ENCODE assay signal across 11 cellular contexts in genomic region chr2:20182241-20182931, GRCh38. TPM values are rescaled to one million over a fixed set of nuclear protein-coding genes. Genes with fewer than 3 reads are reported as not detected.
DNase-seq lines count a peak whose midpoint lies in the region; ATAC-seq and TF ChIP-seq lines count a peak whose summit lies in the region.
"Had no signal": no experiment of that assay in that cellular context is flagged by ENCODE, and none has a peak within 500 bp of the region (broad histone marks: within the 10 kb centered on the region; RNA-seq: fewer than 3 reads in every experiment).

No MANE protein-coding gene starts in this region.

- H3K4me1 Mint-ChIP-seq in CD14-positive monocyte: peaks cover 25% of the 10 kb centered on the region
- peaks cover 35% of the 10 kb centered on the region for H3K4me1 Mint-ChIP-seq in chondrocyte (ENCODE audit: low read depth)
- H3K4me1 Mint-ChIP-seq: naive B cell had no signal

- no peak for TF ChIP-seq POLR2A in NB4 (IDR thresholded peaks at IDR 0.05; ENCODE audit: extremely low read depth, insufficient read length)

- H3K4me3 Mint-ChIP-seq in CD14-positive monocyte (no peak overlapping the region), chondrocyte (ENCODE audit: unreplicated experiment) (no peak overlapping the region)
- H3K4me3 Mint-ChIP-seq: naive B cell had no signal

- H3K9me3 Mint-ChIP-seq in CD14-positive monocyte (no peaks in the 10 kb centered on the region), chondrocyte (ENCODE audit: low read depth) (no peaks in the 10 kb centered on the region)
- H3K9me3 Mint-ChIP-seq: naive B cell had no signal

- intact Hi-C loops in CD14-positive monocyte (cut with micrococcal nuclease): no loop called here

- H3K27me3 Mint-ChIP-seq in CD14-positive monocyte (ENCODE audit: low read depth in 3 of 3): peaks cover 3 to 6% (median 6%) of the 10 kb centered on the region in 3 donors
- H3K27me3 Mint-ChIP-seq in chondrocyte (ENCODE audit: low read depth): no peaks in the 10 kb centered on the region

- no peak overlapping the region for H3K4me3 ChIP-seq in NB4 (ENCODE audit: low read depth, low read length)

- peak; percentile 13 for DNase-seq in CD14-positive monocyte (ENCODE audit: low spot score)
- peak; percentile 22 for DNase-seq in NB4 (ENCODE audit: low read depth)
- DNase-seq in chondrocyte (ENCODE audit: low spot score): peak; percentile 59
- DNase-seq in mucosa of gallbladder (ENCODE audit: low spot score): peak; percentile 78
- DNase-seq in NCI-H526 (lab: John Stamatoyannopoulos, UW): no peak
- no peak for DNase-seq in T-helper 9 cell
- DNase-seq: naive B cell, NCI-H510A, T-helper 2 cell had no signal

- H3K36me3 Mint-ChIP-seq in CD14-positive monocyte (no peaks in the 10 kb centered on the region), chondrocyte (ENCODE audit: low read depth) (no peaks in the 10 kb centered on the region)
- H3K36me3 Mint-ChIP-seq: naive B cell had no signal

- no peak for ATAC-seq in HG03097 (IDR thresholded peaks at IDR 0.05; ENCODE audit: low FRiP score, unreplicated experiment)
- ATAC-seq in GM19452 (IDR thresholded peaks at IDR 0.05; ENCODE audit: unreplicated experiment): no peak

- H3K27ac Mint-ChIP-seq in CD14-positive monocyte (no peak overlapping the region), chondrocyte (ENCODE audit: unreplicated experiment) (peak overlapping the region; percentile 29)
- H3K27ac Mint-ChIP-seq: naive B cell had no signal

- no peak for TF ChIP-seq CTCF in CD14-positive monocyte (IDR thresholded peaks at IDR 0.05)
- no peak for TF ChIP-seq CTCF in NB4 (IDR thresholded peaks at IDR 0.05; ENCODE audit: low read depth, low read length)
- TF ChIP-seq CTCF in chondrocyte (IDR thresholded peaks at IDR 0.05): no peak

RNA-seq across cellular contexts. Expression of gene SDC1, which starts 42.5 kb away (rescaled TPM):
- not detected for polyA plus RNA-seq in CD14-positive monocyte
- total RNA-seq in chondrocyte (11.4 to 13.2 TPM (median 12.6 TPM) in 3 replicates), mucosa of gallbladder (1,059 TPM)

Comparison
In these comparisons a context has a peak if more than half of its experiments do, and no peak if none do; other contexts are left out.
1. DNase-seq: peak in CD14-positive monocyte (single experiment), NB4 (single experiment), chondrocyte (single experiment) and mucosa of gallbladder (single experiment); none in NCI-H526 (0 of 2) and T-helper 9 cell (single experiment).
2. RNA of gene SDC1, which starts 42.5 kb away (total RNA-seq): 1,059 TPM in mucosa of gallbladder (single experiment); 11.4 to 13.2 TPM in chondrocyte; every median in the first group is over 10 times any median in the second.